2 cellular contexts compared by ENCODE assay signal in genomic region chr19:12272386-12272785, GRCh38.
TF ChIP-seq lines count a peak whose summit lies in the region.

No MANE protein-coding gene starts in this region.

TF ChIP-seq in liver, 16 proteins besides CTCF, POLR2A, EP300 and RAD21:
- no peak for TF ChIP-seq ATF3 (IDR thresholded peaks at IDR 0.05)
- TF ChIP-seq YY1 (IDR thresholded peaks at IDR 0.05), result no peak
- TF ChIP-seq JUND (IDR thresholded peaks at IDR 0.05), result no peak
- no peak for TF ChIP-seq REST (IDR thresholded peaks at IDR 0.05)
- TF ChIP-seq GABPA (IDR thresholded peaks at IDR 0.05 in 1 of 2, conservative IDR thresholded peaks at IDR 0.05 in 1 of 2), result no peak
- no peak for TF ChIP-seq SP1 (IDR thresholded peaks at IDR 0.05)
- TF ChIP-seq ZBTB33 (IDR thresholded peaks at IDR 0.05), result no peak
- TF ChIP-seq HNF4G (IDR thresholded peaks at IDR 0.05), result no peak
- no peak for TF ChIP-seq TAF1 (conservative IDR thresholded peaks at IDR 0.05)
- TF ChIP-seq MAX (IDR thresholded peaks at IDR 0.05), result no peak
TF ChIP-seq in liver: peak in this region for 0.

TF ChIP-seq in K562, 482 proteins besides CTCF, POLR2A, EP300 and RAD21 (continued from another document):
- no peak for TF ChIP-seq HNRNPLL (IDR thresholded peaks at IDR 0.05; ENCODE audit: low read depth, low read length, poor library complexity, severe bottlenecking)
- no peak for TF ChIP-seq SMAD2 (IDR thresholded peaks at IDR 0.05; ENCODE audit: low read depth, low read length)
TF ChIP-seq in K562: peak in this region for 1.
